34 cellular contexts compared by ENCODE assay signal in genomic region chr11:127006311-127006710, GRCh38. TPM values are rescaled to one million over a fixed set of nuclear protein-coding genes. Genes with fewer than 3 reads are reported as not detected.
DNase-seq lines count a peak whose midpoint lies in the region; ATAC-seq, FAIRE-seq and TF ChIP-seq lines count a peak whose summit lies in the region.
"Had no signal": no experiment of that assay in that cellular context is flagged by ENCODE, and none has a peak within 500 bp of the region (broad histone marks: within the 10 kb centered on the region; RNA-seq: fewer than 3 reads in every experiment).

No MANE protein-coding gene starts in this region.

- no peak for ATAC-seq in GM19395 (IDR thresholded peaks at IDR 0.05; ENCODE audit: unreplicated experiment)
- ATAC-seq: A549; activated naive CD8-positive, alpha-beta T cell treated with anti-CD3 and anti-CD28 coated beads, Interleukin-2, amount 50 U/mL, for 24 hours; CD8-positive, alpha-beta T cell; left lobe of liver; pancreas; PC-3 had no signal

- H3K9ac ChIP-seq in keratinocyte (ENCODE audit: control insufficient read depth, extremely low read depth, insufficient read depth, low read length) = no peak overlapping the region

- peaks cover 3% of the 10 kb centered on the region for H3K4me1 ChIP-seq in keratinocyte (ENCODE audit: control insufficient read depth, extremely low read depth, insufficient read depth, low read length)
- H3K4me1 ChIP-seq: BE2C, HAP-1, pancreas had no signal

- in situ Hi-C loops in astrocyte of the cerebellum (cut with HindIII; ENCODE audit: low sequenced_read_pairs) = no loop called here

- peaks cover 27% of the 10 kb centered on the region for H3K27me3 ChIP-seq in keratinocyte (ENCODE audit: control insufficient read depth, extremely low read depth, insufficient read depth, low read length)

- peak overlapping the region; percentile 23 for H3K4me2 ChIP-seq in keratinocyte (ENCODE audit: control insufficient read depth, extremely low read depth, insufficient read depth, low read depth, low read length)
- H3K4me2 ChIP-seq: A549, smooth muscle cell had no signal

- H3K36me3 ChIP-seq in keratinocyte (ENCODE audit: control insufficient read depth in 2 of 2, extremely low read depth in 1 of 2, insufficient read depth in 2 of 2, low read length in 2 of 2) = no peaks in the 10 kb centered on the region
- H3K36me3 ChIP-seq: BE2C, brain microvascular endothelial cell, HAP-1, pancreas, right atrium auricular region had no signal

- TF ChIP-seq CTCF in AG10803 (conservative IDR thresholded peaks at IDR 0.05; ENCODE audit: low read length) (no peak), astrocyte of the cerebellum (IDR thresholded peaks at IDR 0.05; ENCODE audit: low read depth, low read length, missing control alignments) (no peak), keratinocyte (optimal IDR thresholded peaks at IDR 0.05 in 1 of 3, IDR thresholded peaks at IDR 0.05 in 1 of 3, conservative IDR thresholded peaks at IDR 0.05 in 1 of 3; ENCODE audit: extremely low read depth in 1 of 3, insufficient read depth in 2 of 3, low read length in 3 of 3) (no peak)

- FAIRE-seq in keratinocyte (lab: Jason Lieb, UNC) = no peak
- FAIRE-seq: A549, pancreas had no signal

- H3K9me3 ChIP-seq in keratinocyte (ENCODE audit: control insufficient read depth, low read depth, low read length) = no peaks in the 10 kb centered on the region
- H3K9me3 ChIP-seq: A549, BE2C, HAP-1, pancreas, right atrium auricular region had no signal

- H3K4me3 ChIP-seq in AG10803 (ENCODE audit: low read length) (no peak overlapping the region), astrocyte of the cerebellum (ENCODE audit: low read depth, low read length) (no peak overlapping the region), keratinocyte (ENCODE audit: control insufficient read depth in 2 of 3, extremely low read depth in 1 of 3, insufficient read depth in 2 of 3, low read depth in 1 of 3, low read length in 3 of 3) (no peak overlapping the region)
- H3K4me3 ChIP-seq: A549, HAP-1, pancreas, right atrium auricular region, smooth muscle cell had no signal

- dilution Hi-C loops in keratinocyte (cut with MboI; ENCODE audit: extremely low pct_ligation_motif_present, low sequenced_read_pairs) = no loop called here

- no peak overlapping the region for H2AFZ ChIP-seq in keratinocyte (ENCODE audit: control insufficient read depth, low read length)

- H3K9me1 ChIP-seq in keratinocyte (ENCODE audit: control insufficient read depth, extremely low read depth, insufficient read depth, low read length) = no peaks in the 10 kb centered on the region

- H4K20me1 ChIP-seq in keratinocyte (ENCODE audit: control insufficient read depth, extremely low read depth, insufficient read depth, low read length) = no peaks in the 10 kb centered on the region

- no peaks in the 10 kb centered on the region for H3K79me2 ChIP-seq in keratinocyte (ENCODE audit: control insufficient read depth, insufficient read depth, low read length)

- DNase-seq in AG10803 (ENCODE audit: low read depth) (peak; percentile 65), HT1080 (ENCODE audit: low read depth) (peak; percentile 37), astrocyte of the cerebellum (ENCODE audit: low read depth) (peak; percentile 46), keratinocyte (ENCODE audit: low read depth, low spot score) (no peak), KG1 (lab: John Stamatoyannopoulos, UW) (no peak), COLO668 (lab: John Stamatoyannopoulos, UW; ENCODE audit: unreplicated experiment) (no peak), NCI-H1930 (lab: John Stamatoyannopoulos, UW) (no peak)
- DNase-seq: activated CD4-positive, alpha-beta memory T cell treated with anti-CD3 and anti-CD28 coated beads for 36 hours; activated CD4-positive, alpha-beta T cell treated with anti-CD3 and anti-CD28 coated beads for 1 hour; activated naive CD4-positive, alpha-beta T cell; activated naive CD8-positive, alpha-beta T cell treated with anti-CD3 and anti-CD28 coated beads, Interleukin-2, amount 50 U/mL, for 24 hours; BE2C; brain microvascular endothelial cell; CD8-positive, alpha-beta T cell; cerebellar nuclear complex; DMS 273 treated with DMSO at 0.1 percent for 48 hours; immature natural killer cell; mesenchymal stem cell; NCI-H1105 treated with DMSO at 0.1 percent for 48 hours; NCI-H187 treated with DMSO at 0.1 percent for 48 hours; NCI-H524 treated with DMSO at 0.1 percent for 48 hours; pancreas; PC-3; Right ventricle myocardium superior; stimulated activated naive CD4-positive, alpha-beta T cell treated with Interleukin-2 at 50 U/mL for 16 hours had no signal

- no peak overlapping the region for H3K27ac ChIP-seq in keratinocyte (ENCODE audit: control insufficient read depth, insufficient read depth, low read length)
- H3K27ac ChIP-seq: A549, brain microvascular endothelial cell, pancreas, right atrium auricular region had no signal

RNA-seq across cellular contexts. Expression of gene KIRREL3, which starts 5.7 kb away (rescaled TPM):
- total RNA-seq in HT1080 (2014; rRNA removed; shearing (Covaris generic)) = 1.7 and 2.2 TPM in 2 replicates
- polyA plus RNA-seq in HT1080 (2015; cell fraction: cytosol; rRNA removed) = 2.3 and 2.4 TPM in 2 replicates
- 1.9 and 2.0 TPM in 2 replicates for polyA plus RNA-seq in HT1080 (2015; cell fraction: nucleus; rRNA removed)
- polyA plus RNA-seq in keratinocyte = 0.03 to 0.04 TPM in 2 of 3 replicates, not detected in the other
- polyA plus RNA-seq in keratinocyte (2011; ENCODE audit: low read depth) = not detected
- polyA plus RNA-seq in keratinocyte (2011; cell fraction: cytosol; rRNA removed) = 0.02 TPM in 1 of 2 replicates, not detected in the other
- polyA plus RNA-seq in keratinocyte (2011; cell fraction: nucleus; rRNA removed) = not detected in 2 replicates
- 0.34 and 0.45 TPM in 2 replicates for polyA plus RNA-seq in keratinocyte (2012; ENCODE audit: low replicate concordance)
- polyA minus RNA-seq in keratinocyte = not detected in 3 replicates
- not detected for polyA minus RNA-seq in keratinocyte (2011; cell fraction: cytosol; rRNA and poly(A)+ RNA removed)
- not detected in 2 replicates for polyA minus RNA-seq in keratinocyte (2011; cell fraction: nucleus; rRNA and poly(A)+ RNA removed)
- total RNA-seq: activated CD4-positive, alpha-beta memory T cell treated with anti-CD3 and anti-CD28 coated beads for 36 hours; CD8-positive, alpha-beta T cell; dermis microvascular lymphatic vessel endothelial cell; smooth muscle cell; ureter had no signal
- polyA plus RNA-seq: IgD-negative memory B cell had no signal

Comparison
In these comparisons a context has a peak if more than half of its experiments do, and no peak if none do; other contexts are left out.
1. DNase-seq: peak in AG10803 (single experiment), HT1080 (single experiment) and astrocyte of the cerebellum (single experiment); none in keratinocyte (single experiment), KG1 (single experiment), COLO668 (single experiment) and NCI-H1930 (0 of 2).